ENCODE assay signal across 18 cellular contexts in the genomic region with DNA sequence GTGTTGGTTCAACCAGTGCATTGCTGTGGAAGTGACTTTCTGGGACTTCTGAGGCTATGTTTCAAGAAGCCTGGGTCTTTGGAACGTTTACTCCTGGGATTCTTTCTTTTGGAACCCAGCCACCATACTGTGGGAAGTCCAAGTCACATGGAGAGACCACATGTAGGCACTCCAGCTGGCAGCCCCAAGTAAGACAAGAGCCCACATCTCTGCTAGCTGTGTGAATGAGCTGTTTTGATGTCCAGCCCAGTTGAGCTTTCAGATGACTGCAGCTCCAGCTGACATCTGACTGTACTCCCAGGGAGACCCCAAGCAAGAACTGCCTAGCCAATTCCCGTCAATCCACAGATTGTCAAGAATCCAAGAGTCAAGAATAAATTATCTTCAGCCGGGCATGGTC.
DNase-seq lines count a peak whose midpoint lies in the region; ATAC-seq and TF ChIP-seq lines count a peak whose summit lies in the region.
"Had no signal": no experiment of that assay in that cellular context is flagged by ENCODE, and none has a peak within 500 bp of the region (broad histone marks: within the 10 kb centered on the region; RNA-seq: fewer than 3 reads in every experiment).

No MANE protein-coding gene starts in this region.

- CTCF ChIA-PET in HEK293 (lab: Yijun Ruan, JAX): no interaction called here
- CTCF ChIA-PET in CD4-positive, alpha-beta T cell (lab: Charles Lee): interaction anchor here (0.7 kb wide), 1 partner anchor 16 kb away, joined by 3 read pairs; no protein-coding TSS in a partner anchor

- H3K9me3 ChIP-seq in HEK293 (ENCODE audit: control insufficient read depth, insufficient read depth, low read depth, low read length) (no peaks in the 10 kb centered on the region), mesenchymal stem cell (ENCODE audit: control insufficient read depth, low read length) (no peaks in the 10 kb centered on the region)
- H3K9me3 ChIP-seq in CD4-positive, alpha-beta T cell (ENCODE audit: control insufficient read depth, low read length): no peaks in the 10 kb centered on the region
- H3K9me3 ChIP-seq: BE2C had no signal

- no peak overlapping the region for H3K18ac ChIP-seq in mesenchymal stem cell (ENCODE audit: low read depth in 1 of 2, low read length in 2 of 2)

- ATAC-seq in natural killer cell (no peak), left cardiac atrium (no peak)
- no peak for ATAC-seq in CD4-positive, alpha-beta T cell (ENCODE audit: poor library complexity)
- ATAC-seq: PC-3 had no signal

- no peak overlapping the region for H4K8ac ChIP-seq in mesenchymal stem cell (ENCODE audit: low read length)

- no peak overlapping the region for H2BK5ac ChIP-seq in mesenchymal stem cell (ENCODE audit: low read depth, low read length, poor library complexity, severe bottlenecking)

- no peak overlapping the region for H2AFZ ChIP-seq in mesenchymal stem cell (ENCODE audit: low read depth, low read length)

- intact Hi-C loops in natural killer cell (cut with micrococcal nuclease) (no loop called here), left cardiac atrium (cut with DNase I) (no loop called here)
- intact Hi-C loops in CD4-positive, alpha-beta T cell (cut with DNase I, micrococcal nuclease): no loop called here

- no peaks in the 10 kb centered on the region for H3K79me1 ChIP-seq in mesenchymal stem cell (replicated peaks; ENCODE audit: low read length, poor library complexity, severe bottlenecking)

- no peak overlapping the region for H3K27ac ChIP-seq in HEK293 (ENCODE audit: extremely low read depth, low read depth, low read length)
- H3K27ac ChIP-seq in mesenchymal stem cell (ENCODE audit: low read length, poor library complexity, severe bottlenecking): no peak overlapping the region
- no peak overlapping the region for H3K27ac ChIP-seq in CD4-positive, alpha-beta T cell (ENCODE audit: low read depth, low read length)
- H3K27ac ChIP-seq: SK-N-MC had no signal

- H3K4me3 Mint-ChIP-seq in natural killer cell: no peak overlapping the region
- H3K4me3 Mint-ChIP-seq in CD4-positive, alpha-beta T cell: no peak overlapping the region
- H3K4me3 Mint-ChIP-seq: CD4-positive, alpha-beta memory T cell had no signal

- no peak overlapping the region for H4K91ac ChIP-seq in mesenchymal stem cell (ENCODE audit: low read length)

- DNase-seq in NCI-H446 treated with DMSO at 0.1 percent for 48 hours (lab: John Stamatoyannopoulos, UW): peak; percentile 88
- peak; percentile 19 to 33 for DNase-seq in cardiac fibroblast (ENCODE audit: low read depth in 2 of 2)
- no peak for DNase-seq in mesenchymal stem cell
- DNase-seq in natural killer cell: no peak
- no peak for DNase-seq in CD4-positive, alpha-beta T cell
- no peak for DNase-seq in COLO668 (lab: John Stamatoyannopoulos, UW; ENCODE audit: unreplicated experiment)
- no peak for DNase-seq in left cardiac atrium
- DNase-seq: ACHN; BE2C; CD4-positive, alpha-beta memory T cell; DMS79 treated with DMSO at 0.1 percent for 48 hours; GF-D8; NCI-H1417; NCI-H187 treated with DMSO at 0.1 percent for 48 hours; NCI-H748 treated with DMSO at 0.1 percent for 48 hours; PC-3 had no signal

- no peak overlapping the region for H3K9ac ChIP-seq in mesenchymal stem cell (ENCODE audit: low read length)

- H3K27me3 ChIP-seq in mesenchymal stem cell (ENCODE audit: control insufficient read depth in 1 of 2, insufficient read depth in 1 of 2, low read length in 2 of 2): no peaks in the 10 kb centered on the region
- no peaks in the 10 kb centered on the region for H3K27me3 ChIP-seq in CD4-positive, alpha-beta T cell (ENCODE audit: control insufficient read depth, insufficient read depth, low read length)
- H3K27me3 ChIP-seq: BE2C had no signal

- H3K14ac ChIP-seq in mesenchymal stem cell (ENCODE audit: low read length in 2 of 2): no peak overlapping the region

- H3K9me3 Mint-ChIP-seq in natural killer cell: no peaks in the 10 kb centered on the region
- H3K9me3 Mint-ChIP-seq in CD4-positive, alpha-beta T cell: peaks cover 2% of the 10 kb centered on the region

- H3K36me3 Mint-ChIP-seq in natural killer cell: no peaks in the 10 kb centered on the region
- H3K36me3 Mint-ChIP-seq in CD4-positive, alpha-beta T cell (ENCODE audit: low read depth): no peaks in the 10 kb centered on the region
- H3K36me3 Mint-ChIP-seq: CD4-positive, alpha-beta memory T cell had no signal

- H3K23ac ChIP-seq in mesenchymal stem cell (ENCODE audit: low read length in 2 of 2): peak overlapping the region in 1 of 2 experiments; percentile 40

- no peak for TF ChIP-seq CTCF in HEK293 (tag by site-specific recombination; IDR thresholded peaks at IDR 0.05)
- no peak for TF ChIP-seq CTCF in cardiac fibroblast (IDR thresholded peaks at IDR 0.05; ENCODE audit: low read depth, low read length)
- TF ChIP-seq CTCF in natural killer cell (IDR thresholded peaks at IDR 0.05): no peak
- TF ChIP-seq CTCF in CD4-positive, alpha-beta T cell (IDR thresholded peaks at IDR 0.05): no peak

- H3K4me3 ChIP-seq in HEK293 (ENCODE audit: low read depth, low read length) (no peak overlapping the region), cardiac fibroblast (replicated peaks in 1 of 2; ENCODE audit: low read depth in 2 of 2, low read length in 2 of 2) (no peak overlapping the region), mesenchymal stem cell (ENCODE audit: insufficient read depth in 1 of 2, low read depth in 1 of 2, low read length in 2 of 2) (no peak overlapping the region)
- H3K4me3 ChIP-seq: SK-N-MC had no signal

- H2BK15ac ChIP-seq in mesenchymal stem cell (ENCODE audit: low read depth, poor library complexity, severe bottlenecking): peak overlapping the region; percentile 36

- no peak overlapping the region for H2AK5ac ChIP-seq in mesenchymal stem cell (ENCODE audit: low read length, severe bottlenecking)

- H3K36me3 ChIP-seq in HEK293 (ENCODE audit: control insufficient read depth in 2 of 2, insufficient read depth in 1 of 2, low read length in 2 of 2): no peaks in the 10 kb centered on the region
- no peaks in the 10 kb centered on the region for H3K36me3 ChIP-seq in mesenchymal stem cell (ENCODE audit: control insufficient read depth in 1 of 2, insufficient read depth in 2 of 2, low read depth in 1 of 2, low read length in 2 of 2)
- H3K36me3 ChIP-seq: BE2C had no signal

- no peak overlapping the region for H3K27ac Mint-ChIP-seq in natural killer cell
- no peak overlapping the region for H3K27ac Mint-ChIP-seq in CD4-positive, alpha-beta T cell
- H3K27ac Mint-ChIP-seq: CD4-positive, alpha-beta memory T cell had no signal

- H3K4me1 ChIP-seq in HEK293 (ENCODE audit: control insufficient read depth, insufficient read depth, low read length) (no peaks in the 10 kb centered on the region), mesenchymal stem cell (ENCODE audit: control insufficient read depth, insufficient read depth, low read depth, low read length) (no peaks in the 10 kb centered on the region)
- H3K4me1 ChIP-seq: BE2C had no signal

- peaks cover 0 to 6% of the 10 kb centered on the region in 2 donors for H3K27me3 Mint-ChIP-seq in natural killer cell (ENCODE audit: low read depth in 2 of 2)
- no peaks in the 10 kb centered on the region for H3K27me3 Mint-ChIP-seq in CD4-positive, alpha-beta T cell
- H3K27me3 Mint-ChIP-seq: CD4-positive, alpha-beta memory T cell had no signal

- 96% methylated on average over 3 of the region's 3 CpGs for WGBS in mesenchymal stem cell

- H3K4ac ChIP-seq in mesenchymal stem cell (ENCODE audit: low read depth in 1 of 2, low read length in 2 of 2): peak overlapping the region in 1 of 2 experiments; percentile 41

- H3K4me1 Mint-ChIP-seq in natural killer cell: no peaks in the 10 kb centered on the region
- no peaks in the 10 kb centered on the region for H3K4me1 Mint-ChIP-seq in CD4-positive, alpha-beta T cell (ENCODE audit: low read depth)

- peak overlapping the region in 1 of 2 experiments; percentile 66 for H2BK12ac ChIP-seq in mesenchymal stem cell (ENCODE audit: low read length in 2 of 2)

- H3K4me2 ChIP-seq in mesenchymal stem cell (ENCODE audit: low read length, poor library complexity, severe bottlenecking): no peak overlapping the region

- POLR2A ChIA-PET in HEK293 (lab: Yijun Ruan, JAX): interaction anchor here (0.7 kb wide), 1 partner anchor 317 kb away, joined by 3 read pairs; no protein-coding TSS in a partner anchor
- POLR2A ChIA-PET in CD4-positive, alpha-beta T cell (lab: Charles Lee): no interaction called here

- no peak overlapping the region for H2BK120ac ChIP-seq in mesenchymal stem cell (ENCODE audit: low read depth, low read length)

TF ChIP-seq in HEK293, 187 proteins besides CTCF, POLR2A, EP300 and RAD21:
- no peak for TF ChIP-seq MZF1 (tag by site-specific recombination; IDR thresholded peaks at IDR 0.05; ENCODE audit: borderline replicate concordance)
- no peak for TF ChIP-seq ZNF529 (tag by site-specific recombination; IDR thresholded peaks at IDR 0.05; ENCODE audit: insufficient replicate concordance)
- peak; percentile 39; the same call in 1 of the 2 replicates for TF ChIP-seq ZIC2 (tag by site-specific recombination; IDR thresholded peaks at IDR 0.05)

Comparison
In these comparisons a context has a peak if more than half of its experiments do, and no peak if none do; other contexts are left out.
1. DNase-seq: peak in NCI-H446 treated with DMSO at 0.1 percent for 48 hours (single experiment) and cardiac fibroblast (2 of 2); none in mesenchymal stem cell (single experiment), natural killer cell (single experiment), CD4-positive, alpha-beta T cell (0 of 10), COLO668 (single experiment) and left cardiac atrium (single experiment).